ENCODE assay signal across 8 cellular contexts in genomic region chr15:72782274-72782992, GRCh38. TPM values are rescaled to one million over a fixed set of nuclear protein-coding genes. Genes with fewer than 3 reads are reported as not detected.
A peak's percentile ranks its signal among the peaks of the same experiment; 100 is the strongest.
DNase-seq lines count a peak whose midpoint lies in the region; ATAC-seq and TF ChIP-seq lines count a peak whose summit lies in the region.

No MANE protein-coding gene starts in this region.

- intact Hi-C loops in body of pancreas (cut with DNase I): no loop called here

- H3K27ac ChIP-seq in 22Rv1 (peak overlapping the region; percentile 69; the same call in 1 of the 2 replicates), HEK293 (ENCODE audit: extremely low read depth, low read depth, low read length) (peak overlapping the region; percentile 67; the same call in 1 of the 2 replicates), body of pancreas (peak overlapping the region in 3 of 4 donors; percentile 70 to 97 (median 93))

- ATAC-seq in body of pancreas (no peak), GM21515 (IDR thresholded peaks at IDR 0.05; ENCODE audit: unreplicated experiment) (no peak), HG03196 (IDR thresholded peaks at IDR 0.05; ENCODE audit: unreplicated experiment) (no peak)

- POLR2A ChIA-PET in HEK293 (lab: Yijun Ruan, JAX): interaction anchor here (0.6 to 1.2 kb wide), 3 partner anchors 10 to 96 kb away, joined by 3 to 4 read pairs (median 4); partner anchors contain the start of genes BBS4 and HIGD2B

- no peak for TF ChIP-seq POLR2A in body of pancreas (IDR thresholded peaks at IDR 0.05)

- peak overlapping the region; percentile 58 for H3K4me3 ChIP-seq in HEK293 (ENCODE audit: low read depth, low read length)
- peak overlapping the region; percentile 88 to 99 for H3K4me3 ChIP-seq in body of pancreas

- CTCF ChIA-PET in HEK293 (lab: Yijun Ruan, JAX): interaction anchor here (0.6 to 1.6 kb wide), 10 partner anchors 11 to 854 kb away, joined by 3 read pairs; no protein-coding TSS in a partner anchor

- H3K4me1 ChIP-seq in HEK293 (ENCODE audit: control insufficient read depth, insufficient read depth, low read length): no peaks in the 10 kb centered on the region
- H3K4me1 ChIP-seq in body of pancreas: peaks cover 27% of the 10 kb centered on the region

- H3K4me1 Mint-ChIP-seq in mesothelial cell of epicardium: peaks cover 19% of the 10 kb centered on the region

- WGBS in body of pancreas, 2 donors: 23 to 26% methylated on average over 14 of the region's 14 CpGs

- DNase-seq in body of pancreas: peak in 1 of 4 donors; percentile 16
- no peak for DNase-seq in mesothelial cell of epicardium (ENCODE audit: low spot score in 2 of 2, unreplicated experiment in 2 of 2)
- DNase-seq in effector CD8-positive, alpha-beta T cell (lab: John Stamatoyannopoulos, UW): no peak
- DNase-seq in activated effector memory CD4-positive, alpha-beta T cell treated with anti-CD3 and anti-CD28 coated beads, Interleukin-2, amount 50 U/mL, for 16 hours: no peak

- H3K27me3 ChIP-seq in body of pancreas: no peaks in the 10 kb centered on the region

- no peaks in the 10 kb centered on the region for H3K9me3 Mint-ChIP-seq in mesothelial cell of epicardium

- TF ChIP-seq CTCF in 22Rv1 (IDR thresholded peaks at IDR 0.05): no peak
- TF ChIP-seq CTCF in HEK293 (tag by site-specific recombination; IDR thresholded peaks at IDR 0.05): no peak
- TF ChIP-seq CTCF in body of pancreas (IDR thresholded peaks at IDR 0.05): no peak
- TF ChIP-seq CTCF in mesothelial cell of epicardium (IDR thresholded peaks at IDR 0.05; ENCODE audit: unreplicated experiment): no peak

- peak overlapping the region; percentile 98 for H3K27ac Mint-ChIP-seq in mesothelial cell of epicardium

- H3K36me3 ChIP-seq in HEK293 (ENCODE audit: control insufficient read depth in 2 of 2, insufficient read depth in 1 of 2, low read length in 2 of 2) (peaks cover 9 to 28% of the 10 kb centered on the region in 2 experiments; a peak in 2 of 3 replicates), body of pancreas (replicated peaks in 1 of 2; ENCODE audit: insufficient read depth in 1 of 2, low read depth in 2 of 2) (peaks cover 0 to under 1% of the 10 kb centered on the region in 2 donors)

- peak overlapping the region; percentile 92 for H3K4me3 Mint-ChIP-seq in mesothelial cell of epicardium

- H3K36me3 Mint-ChIP-seq in mesothelial cell of epicardium: no peaks in the 10 kb centered on the region

- H3K9me3 ChIP-seq in HEK293 (ENCODE audit: control insufficient read depth, insufficient read depth, low read depth, low read length) (no peaks in the 10 kb centered on the region), body of pancreas (no peaks in the 10 kb centered on the region)

- no peaks in the 10 kb centered on the region for H3K27me3 Mint-ChIP-seq in mesothelial cell of epicardium (ENCODE audit: low read depth)

TF ChIP-seq in HEK293, 187 proteins besides CTCF, POLR2A, EP300 and RAD21:
- TF ChIP-seq ZNF394 (tag by site-specific recombination; IDR thresholded peaks at IDR 0.05; ENCODE audit: borderline replicate concordance): peak; percentile 62; the same call in 1 of the 2 replicates
- TF ChIP-seq ZNF335 (tag by site-specific recombination; conservative IDR thresholded peaks at IDR 0.05): peak; percentile 96
- no peak for TF ChIP-seq SP2 (tag by site-specific recombination; IDR thresholded peaks at IDR 0.05)
- peak; percentile 88 for TF ChIP-seq ZNF362 (tag by site-specific recombination; IDR thresholded peaks at IDR 0.05)
- no peak for TF ChIP-seq REPIN1 (tag by site-specific recombination; IDR thresholded peaks at IDR 0.05; ENCODE audit: low read depth)
- 0 out of 2 replicates have a peak, but pooled peaks have one; percentile 17 for TF ChIP-seq ZNF366 (tag by site-specific recombination; conservative IDR thresholded peaks at IDR 0.05)
- TF ChIP-seq ZNF555 (tag by site-specific recombination; conservative IDR thresholded peaks at IDR 0.05): no peak
- peak; percentile 93 for TF ChIP-seq ATF2 (tag by site-specific recombination; IDR thresholded peaks at IDR 0.05; ENCODE audit: low read depth)
- TF ChIP-seq ZNF2 (tag by site-specific recombination; IDR thresholded peaks at IDR 0.05): 0 out of 2 replicates have a peak, but pooled peaks have one; percentile 1
- no peak for TF ChIP-seq ZNF24 (tag by site-specific recombination; IDR thresholded peaks at IDR 0.05)
- 0 out of 2 replicates have a peak, but pooled peaks have one; percentile 30 for TF ChIP-seq ZNF660 (tag by site-specific recombination; IDR thresholded peaks at IDR 0.05)
- TF ChIP-seq ZNF596 (tag by site-specific recombination; IDR thresholded peaks at IDR 0.05): no peak

RNA-seq across cellular contexts. Expression of gene ADPGK, which starts 1.1 kb away (rescaled TPM):
- total RNA-seq in body of pancreas: 10 to 100 TPM; 52.1 to 85.0 TPM
- total RNA-seq in mesothelial cell of epicardium: 51.5 to 54.5 TPM (median 54.4 TPM) in 3 replicates
